Comparison of ENCODE assay signal across 1 cellular context in genomic region chr1:39183503-39184353, GRCh38.
TF ChIP-seq lines count a peak whose summit lies in the region.

No MANE protein-coding gene starts in this region.

TF ChIP-seq in A549, 52 proteins besides CTCF, POLR2A, EP300 and RAD21 (continued from another document):
- peak; percentile 40 for TF ChIP-seq PBX3 (IDR thresholded peaks at IDR 0.05)
- TF ChIP-seq GATA3 (IDR thresholded peaks at IDR 0.05; ENCODE audit: borderline replicate concordance) = peak; percentile 81; the same call in 1 of the 2 replicates
TF ChIP-seq in A549: peak in this region for 10.
